ENCODE assay signal across 1 cellular context in the genomic region with DNA sequence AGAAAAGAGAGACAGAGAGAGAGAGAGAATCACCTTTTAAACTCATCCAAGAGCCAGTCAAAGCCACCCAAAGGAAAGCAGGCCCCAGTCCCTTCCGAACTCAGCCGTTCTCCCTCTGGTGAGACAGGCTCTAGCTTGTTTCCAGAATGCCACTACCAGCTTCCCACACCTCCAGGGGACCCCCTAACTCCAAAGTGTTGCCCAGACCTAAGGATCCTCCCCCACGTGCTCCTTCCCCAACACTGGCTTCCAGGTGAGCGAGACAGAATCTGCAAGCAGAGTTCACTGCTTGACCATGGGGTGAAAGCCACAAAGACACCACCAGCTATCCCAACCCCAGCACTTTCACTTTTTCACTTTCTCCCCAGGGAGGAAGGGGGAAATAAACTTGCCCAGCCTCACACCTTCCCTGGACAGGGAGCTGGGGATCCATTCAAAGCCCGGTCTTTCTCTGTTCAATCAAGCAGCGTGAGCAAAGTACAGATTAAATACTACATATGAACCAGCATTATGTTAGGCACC.
TF ChIP-seq lines count a peak whose summit lies in the region.

No MANE protein-coding gene starts in this region.

TF ChIP-seq in GM12878, 131 proteins besides CTCF, POLR2A, EP300 and RAD21:
- TF ChIP-seq SMAD5 (IDR thresholded peaks at IDR 0.05; ENCODE audit: low read depth) (no peak), RUNX3 (IDR thresholded peaks at IDR 0.05; ENCODE audit: low read length) (peak; percentile 64), POLR2AphosphoS5 (IDR thresholded peaks at IDR 0.05; ENCODE audit: low read length) (no peak)
